16 cellular contexts compared by ENCODE assay signal in genomic region chr1:26767714-26768113, GRCh38. TPM values are rescaled to one million over a fixed set of nuclear protein-coding genes. Genes with fewer than 3 reads are reported as not detected.
DNase-seq lines count a peak whose midpoint lies in the region; ATAC-seq, FAIRE-seq and TF ChIP-seq lines count a peak whose summit lies in the region.
"Had no signal": no experiment of that assay in that cellular context is flagged by ENCODE, and none has a peak within 500 bp of the region (broad histone marks: within the 10 kb centered on the region; RNA-seq: fewer than 3 reads in every experiment).

No MANE protein-coding gene starts in this region.

- no peak for TF ChIP-seq RAD21 in HepG2 (CRISPR knock-in tag; IDR thresholded peaks at IDR 0.05)

- H4K20me1 ChIP-seq in HepG2 (ENCODE audit: insufficient read depth, low read length), result no peaks in the 10 kb centered on the region
- peaks cover 41% of the 10 kb centered on the region for H4K20me1 ChIP-seq in astrocyte (ENCODE audit: insufficient read depth, low read length)
- no peaks in the 10 kb centered on the region for H4K20me1 ChIP-seq in PC-9 (ENCODE audit: insufficient read depth)

- POLR2A ChIA-PET in HepG2 (lab: Yijun Ruan, JAX), result no interaction called here
- POLR2A ChIA-PET in PC-9 (lab: Charles Lee; ENCODE audit: unreplicated experiment), result no interaction called here

- H3K27me3 ChIP-seq in HepG2 (ENCODE audit: control insufficient read depth in 1 of 2, insufficient read depth in 2 of 2, low read length in 2 of 2) (no peaks in the 10 kb centered on the region), right lobe of liver (no peaks in the 10 kb centered on the region), astrocyte (ENCODE audit: insufficient read depth, low read length) (no peaks in the 10 kb centered on the region), PC-9 (ENCODE audit: insufficient read depth, low read depth) (no peaks in the 10 kb centered on the region), lower lobe of right lung (ENCODE audit: low read depth) (no peaks in the 10 kb centered on the region)
- H3K27me3 ChIP-seq: right atrium auricular region had no signal

- WGBS in HepG2 (ENCODE audit: low lambda C conversion rate), result 90% methylated on average over 3 of the region's 4 CpGs
- WGBS in right lobe of liver (ENCODE audit: insufficient coverage, low coverage, low lambda C conversion rate, missing lambda C conversion rate), result 100% methylated on average over 1 of the region's 4 CpGs

- no peak overlapping the region for H3K4me2 ChIP-seq in HepG2 (ENCODE audit: low read depth, low read length)
- H3K4me2 ChIP-seq in astrocyte (ENCODE audit: low read length), result no peak overlapping the region
- no peak overlapping the region for H3K4me2 ChIP-seq in PC-9

- H2AFZ ChIP-seq in HepG2 (ENCODE audit: low read length), result no peak overlapping the region
- no peak overlapping the region for H2AFZ ChIP-seq in astrocyte (ENCODE audit: low read depth, low read length)
- no peak overlapping the region for H2AFZ ChIP-seq in PC-9

- in situ Hi-C loops in HepG2 (cut with HindIII; ENCODE audit: extremely low pct_ligation_motif_present, low pct_unique_long_range_greater_than_20kb), result no loop called here

- H3K27me3 Mint-ChIP-seq in astrocyte (ENCODE audit: low read depth, unreplicated experiment) (no peaks in the 10 kb centered on the region), natural killer cell (ENCODE audit: low read depth in 2 of 2) (no peaks in the 10 kb centered on the region), type B pancreatic cell (no peaks in the 10 kb centered on the region)

- H3K4me1 Mint-ChIP-seq in astrocyte (ENCODE audit: low read depth, unreplicated experiment) (peaks cover 40% of the 10 kb centered on the region), natural killer cell (peaks cover 16 to 28% of the 10 kb centered on the region in 2 donors), type B pancreatic cell (ENCODE audit: unreplicated experiment) (peaks cover 29% of the 10 kb centered on the region)

- H3F3A ChIP-seq in PC-9 (ENCODE audit: insufficient read depth, low read depth), result peaks cover 38% of the 10 kb centered on the region; the same call in 1 of the 2 replicates

- intact Hi-C loops in HepG2 (cut with micrococcal nuclease; ENCODE audit: unreplicated experiment), result no loop called here
- intact Hi-C loops in right lobe of liver (cut with DNase I), result no loop called here
- intact Hi-C loops in natural killer cell (cut with micrococcal nuclease), result no loop called here
- intact Hi-C loops in PC-9 (cut with micrococcal nuclease; ENCODE audit: unreplicated experiment), result no loop called here
- intact Hi-C loops in lower lobe of right lung (cut with DNase I), result no loop called here

- H3K79me2 ChIP-seq in HepG2 (ENCODE audit: insufficient read depth, low read length) (no peaks in the 10 kb centered on the region), astrocyte (ENCODE audit: insufficient read depth, low read length) (peaks cover 33% of the 10 kb centered on the region), PC-9 (ENCODE audit: low read depth) (peaks cover 10% of the 10 kb centered on the region; the same call in 1 of the 2 replicates)

- BruUV-seq in HepG2 (replicated peaks; lab: Mats Ljungman, UMichigan) (no TSS peak), PC-9 (replicated peaks; lab: Mats Ljungman, UMichigan) (no TSS peak)

- FAIRE-seq in HepG2 (lab: Jason Lieb, UNC) (no peak), astrocyte (lab: Jason Lieb, UNC) (no peak)
- FAIRE-seq: endothelial cell of umbilical vein, GM12892, H1 had no signal

- H3K27ac ChIP-seq in HepG2 (ENCODE audit: extremely low read length, insufficient read depth, low read length), result no peak overlapping the region
- H3K27ac ChIP-seq in right lobe of liver, result no peak overlapping the region
- H3K27ac ChIP-seq in astrocyte (ENCODE audit: low read depth, low read length), result peak overlapping the region; percentile 21
- no peak overlapping the region for H3K27ac ChIP-seq in PC-9
- H3K27ac ChIP-seq in lower lobe of right lung, result no peak overlapping the region
- H3K27ac ChIP-seq: right atrium auricular region had no signal

- CTCF ChIA-PET in HepG2 (lab: Yijun Ruan, JAX; ENCODE audit: low intra/inter-chr PET ratio, low total read pairs), result no interaction called here
- CTCF ChIA-PET in PC-9 (lab: Charles Lee), result no interaction called here

- no peak for TF ChIP-seq CTCF in HepG2 (CRISPR knock-in tag; IDR thresholded peaks at IDR 0.05)
- TF ChIP-seq CTCF in right lobe of liver (IDR thresholded peaks at IDR 0.05), result no peak
- TF ChIP-seq CTCF in astrocyte (IDR thresholded peaks at IDR 0.05; ENCODE audit: insufficient read depth, low read depth, low read length), result no peak
- TF ChIP-seq CTCF in natural killer cell (IDR thresholded peaks at IDR 0.05), result no peak
- no peak for TF ChIP-seq CTCF in type B pancreatic cell (conservative IDR thresholded peaks at IDR 0.05)
- no peak for TF ChIP-seq CTCF in PC-9 (conservative IDR thresholded peaks at IDR 0.05)
- no peak for TF ChIP-seq CTCF in lower lobe of right lung (IDR thresholded peaks at IDR 0.05)

- H3K4me1 ChIP-seq in HepG2 (ENCODE audit: insufficient read depth, low read length), result peaks cover 18% of the 10 kb centered on the region
- H3K4me1 ChIP-seq in right lobe of liver, result peaks cover 0 to 13% (median 4%) of the 10 kb centered on the region in 4 donors
- peaks cover 37% of the 10 kb centered on the region for H3K4me1 ChIP-seq in astrocyte (ENCODE audit: insufficient read depth, low read length)
- peaks cover 40% of the 10 kb centered on the region for H3K4me1 ChIP-seq in PC-9 (replicated peaks; ENCODE audit: insufficient read depth)
- peaks cover 35% of the 10 kb centered on the region for H3K4me1 ChIP-seq in lower lobe of right lung

- TF ChIP-seq EP300 in HepG2 (IDR thresholded peaks at IDR 0.05; ENCODE audit: low read depth in 2 of 2, low read length in 2 of 2) (no peak), HepG2 (CRISPR knock-in tag; IDR thresholded peaks at IDR 0.05; ENCODE audit: borderline replicate concordance) (no peak)

- no peaks in the 10 kb centered on the region for H3K9me3 ChIP-seq in HepG2 (ENCODE audit: low read length)
- no peaks in the 10 kb centered on the region for H3K9me3 ChIP-seq in right lobe of liver
- H3K9me3 ChIP-seq in astrocyte (ENCODE audit: insufficient read depth, low read depth, low read length), result no peaks in the 10 kb centered on the region
- no peaks in the 10 kb centered on the region for H3K9me3 ChIP-seq in PC-9 (ENCODE audit: insufficient read depth, low read depth)
- H3K9me3 ChIP-seq in lower lobe of right lung, result no peaks in the 10 kb centered on the region
- H3K9me3 ChIP-seq: right atrium auricular region, thoracic aorta had no signal

- H3K27ac Mint-ChIP-seq in astrocyte (ENCODE audit: unreplicated experiment) (peak overlapping the region; percentile 8), natural killer cell (peak overlapping the region; percentile 25 to 57), type B pancreatic cell (peak overlapping the region; percentile 72)

- H3K36me3 Mint-ChIP-seq in astrocyte (ENCODE audit: low read depth, unreplicated experiment) (peaks cover 44% of the 10 kb centered on the region), natural killer cell (peaks cover 12% of the 10 kb centered on the region), type B pancreatic cell (peaks cover 60% of the 10 kb centered on the region)

- H3K9ac ChIP-seq in HepG2 (ENCODE audit: insufficient read depth, low read depth, low read length) (no peak overlapping the region), astrocyte (ENCODE audit: low read length) (peak overlapping the region; percentile 9)

- H3K36me3 ChIP-seq in HepG2 (replicated peaks in 1 of 2; ENCODE audit: control insufficient read depth in 1 of 2, insufficient read depth in 2 of 2, low read length in 2 of 2) (peaks cover 46 to 84% of the 10 kb centered on the region in 2 experiments), right lobe of liver (peaks cover 19 to 94% (median 35%) of the 10 kb centered on the region in 4 donors), astrocyte (ENCODE audit: insufficient read depth, low read length) (peaks cover 56% of the 10 kb centered on the region), PC-9 (ENCODE audit: low read depth) (peaks cover 27% of the 10 kb centered on the region), lower lobe of right lung (peaks cover 100% of the 10 kb centered on the region)

- H3K4me3 Mint-ChIP-seq in astrocyte (ENCODE audit: unreplicated experiment) (no peak overlapping the region), natural killer cell (no peak overlapping the region), type B pancreatic cell (no peak overlapping the region)

- TF ChIP-seq POLR2A in HepG2 (IDR thresholded peaks at IDR 0.05; ENCODE audit: insufficient read depth in 1 of 2, low read depth in 2 of 2, low read length in 2 of 2) (no peak), right lobe of liver (IDR thresholded peaks at IDR 0.05) (no peak)

- ATAC-seq in HepG2 (no peak), right lobe of liver (no peak), natural killer cell (no peak), lower lobe of right lung (no peak)

- no peaks in the 10 kb centered on the region for H3K9me2 ChIP-seq in PC-9 (ENCODE audit: insufficient read depth)

- DNase-seq in HepG2 (ENCODE audit: low spot score), result no peak
- DNase-seq in right lobe of liver, result no peak
- no peak for DNase-seq in astrocyte (ENCODE audit: low read depth)
- no peak for DNase-seq in natural killer cell
- DNase-seq in type B pancreatic cell (ENCODE audit: extremely low spot score, unreplicated experiment), result no peak
- DNase-seq in PC-9, result no peak
- DNase-seq in superior temporal gyrus (ENCODE audit: extremely low spot score), result no peak
- DNase-seq in lower lobe of right lung, result no peak
- DNase-seq: amygdala, GDM1, NCI-H1105 treated with DMSO at 0.1 percent for 48 hours had no signal

- H3K9me3 Mint-ChIP-seq in astrocyte (ENCODE audit: unreplicated experiment) (no peaks in the 10 kb centered on the region), natural killer cell (no peaks in the 10 kb centered on the region), type B pancreatic cell (no peaks in the 10 kb centered on the region)

- H3K4me3 ChIP-seq in HepG2 (replicated peaks in 1 of 3; ENCODE audit: insufficient read depth in 1 of 3, low read depth in 2 of 3, low read length in 3 of 3) (no peak overlapping the region), right lobe of liver (no peak overlapping the region), astrocyte (ENCODE audit: insufficient read depth, low read depth, low read length) (no peak overlapping the region), PC-9 (no peak overlapping the region), lower lobe of right lung (no peak overlapping the region)
- H3K4me3 ChIP-seq: right atrium auricular region, thoracic aorta had no signal

RNA-seq across cellular contexts. Expression of gene PIGV, which starts 20.0 kb away (rescaled TPM):
- total RNA-seq in HepG2 (2016; rRNA removed; fragmentation: Illumina TruSeq; extraction: Trizol) (7.9 and 13.5 TPM in 2 replicates), right lobe of liver (10 to 100 TPM; 13.2 to 27.8 (median 19.2) TPM), astrocyte (7.9 and 10.6 TPM in 2 replicates), natural killer cell (10 to 100 TPM; 23.1 to 35.2 (median 30.3) TPM), type B pancreatic cell (ENCODE audit: low replicate concordance) (13.3 and 15.3 TPM in 2 replicates), PC-9 (2021) (30.8 and 31.9 TPM in 2 replicates), lower lobe of right lung (20.3 TPM)
- 4.3 and 4.8 TPM in 2 replicates for total RNA-seq in HepG2 (2016; cell fraction: cytosol; rRNA removed; fragmentation: Illumina TruSeq; extraction: Trizol; ENCODE audit: low read depth)
- 8.9 and 14.1 TPM in 2 replicates for total RNA-seq in HepG2 (2016; cell fraction: insoluble cytoplasmic fraction; rRNA removed; fragmentation: Illumina TruSeq; extraction: Trizol)
- total RNA-seq in HepG2 (2016; cell fraction: membrane; rRNA removed; fragmentation: Illumina TruSeq; extraction: Trizol), result 9.7 and 9.9 TPM in 2 replicates
- total RNA-seq in HepG2 (2016; cell fraction: nucleus; rRNA removed; fragmentation: Illumina TruSeq; extraction: Trizol), result 14.6 and 15.0 TPM in 2 replicates
- polyA plus RNA-seq in HepG2 (2011; rRNA removed), result 22.7 and 26.0 TPM in 2 replicates
- 21.0 and 27.5 TPM in 2 replicates for polyA plus RNA-seq in HepG2 (2011; cell fraction: cytosol; rRNA removed)
- 14.3 and 18.5 TPM in 2 replicates for polyA plus RNA-seq in HepG2 (2011; cell fraction: nucleus; rRNA removed)
- polyA plus RNA-seq in HepG2 (2012), result 13.6 and 14.8 TPM in 2 replicates
- polyA plus RNA-seq in HepG2 (2016; cell fraction: cytosol; fragmentation: Illumina TruSeq; extraction: Trizol; ENCODE audit: low read depth), result 2.9 and 4.4 TPM in 2 replicates
- 6.7 and 7.2 TPM in 2 replicates for polyA plus RNA-seq in HepG2 (2016; cell fraction: insoluble cytoplasmic fraction; fragmentation: Illumina TruSeq; extraction: Trizol; ENCODE audit: low read depth)
- polyA plus RNA-seq in HepG2 (2016; cell fraction: membrane; fragmentation: Illumina TruSeq; extraction: Trizol; ENCODE audit: low read depth), result 5.3 and 7.0 TPM in 2 replicates
- 16.2 and 17.4 TPM in 2 replicates for polyA plus RNA-seq in HepG2 (2016; cell fraction: nucleus; fragmentation: Illumina TruSeq; extraction: Trizol; ENCODE audit: insufficient read depth, low read depth)
- 41.6 and 80.7 TPM in 2 replicates for polyA minus RNA-seq in HepG2 (2011; rRNA and poly(A)+ RNA removed; ENCODE audit: low replicate concordance)
- polyA minus RNA-seq in HepG2 (2011; cell fraction: cytosol; rRNA and poly(A)+ RNA removed), result 15.5 and 15.7 TPM in 2 replicates
- 11.7 and 14.5 TPM in 2 replicates for polyA minus RNA-seq in HepG2 (2011; cell fraction: nucleus; rRNA and poly(A)+ RNA removed)

RNA-seq across cellular contexts. Expression of gene ZDHHC18, which starts 58.8 kb away (rescaled TPM):
- total RNA-seq in HepG2 (2016; rRNA removed; fragmentation: Illumina TruSeq; extraction: Trizol), result 9.0 and 13.2 TPM in 2 replicates
- 6.6 and 7.7 TPM in 2 replicates for total RNA-seq in HepG2 (2016; cell fraction: cytosol; rRNA removed; fragmentation: Illumina TruSeq; extraction: Trizol; ENCODE audit: low read depth)
- total RNA-seq in HepG2 (2016; cell fraction: insoluble cytoplasmic fraction; rRNA removed; fragmentation: Illumina TruSeq; extraction: Trizol), result 7.9 and 11.9 TPM in 2 replicates
- 21.8 and 26.5 TPM in 2 replicates for total RNA-seq in HepG2 (2016; cell fraction: membrane; rRNA removed; fragmentation: Illumina TruSeq; extraction: Trizol)
- total RNA-seq in HepG2 (2016; cell fraction: nucleus; rRNA removed; fragmentation: Illumina TruSeq; extraction: Trizol), result 9.5 and 10.6 TPM in 2 replicates
- polyA plus RNA-seq in HepG2 (2011; rRNA removed), result 35.3 and 40.6 TPM in 2 replicates
- 29.0 and 30.0 TPM in 2 replicates for polyA plus RNA-seq in HepG2 (2011; cell fraction: cytosol; rRNA removed)
- 32.6 and 39.8 TPM in 2 replicates for polyA plus RNA-seq in HepG2 (2011; cell fraction: nucleus; rRNA removed)
- polyA plus RNA-seq in HepG2 (2012), result 12.9 and 16.3 TPM in 2 replicates
- 13.9 and 14.2 TPM in 2 replicates for polyA plus RNA-seq in HepG2 (2016; cell fraction: cytosol; fragmentation: Illumina TruSeq; extraction: Trizol; ENCODE audit: low read depth)
- 13.2 and 16.6 TPM in 2 replicates for polyA plus RNA-seq in HepG2 (2016; cell fraction: insoluble cytoplasmic fraction; fragmentation: Illumina TruSeq; extraction: Trizol; ENCODE audit: low read depth)
- 30.8 and 32.0 TPM in 2 replicates for polyA plus RNA-seq in HepG2 (2016; cell fraction: membrane; fragmentation: Illumina TruSeq; extraction: Trizol; ENCODE audit: low read depth)
- polyA plus RNA-seq in HepG2 (2016; cell fraction: nucleus; fragmentation: Illumina TruSeq; extraction: Trizol; ENCODE audit: insufficient read depth, low read depth), result 19.3 and 23.8 TPM in 2 replicates
- 33.5 and 53.0 TPM in 2 replicates for polyA minus RNA-seq in HepG2 (2011; rRNA and poly(A)+ RNA removed; ENCODE audit: low replicate concordance)
- polyA minus RNA-seq in HepG2 (2011; cell fraction: cytosol; rRNA and poly(A)+ RNA removed), result 11.3 and 14.6 TPM in 2 replicates
- 8.4 and 8.7 TPM in 2 replicates for polyA minus RNA-seq in HepG2 (2011; cell fraction: nucleus; rRNA and poly(A)+ RNA removed)
- total RNA-seq in right lobe of liver, result 10 to 100 TPM in 5 of 6 experiments, 1 to 10 TPM in 1; 9.6 to 16.9 (median 14.1) TPM
- total RNA-seq in astrocyte, result 22.3 and 22.6 TPM in 2 replicates
- total RNA-seq in natural killer cell, result 10 to 100 TPM; 70.0 to 74.6 (median 72.3) TPM
- 29.7 and 40.7 TPM in 2 replicates for total RNA-seq in type B pancreatic cell (ENCODE audit: low replicate concordance)
- total RNA-seq in PC-9 (2021), result 27.2 and 36.1 TPM in 2 replicates
- 29.1 TPM for total RNA-seq in lower lobe of right lung

Comparison
In these comparisons a context has a peak if more than half of its experiments do, and no peak if none do; other contexts are left out.
1. H3K27ac Mint-ChIP-seq: peak in every context shown above with its lines; median percentile 72 in type B pancreatic cell; 41 in natural killer cell; 8 in astrocyte.